ENCODE assay signal across 1 cellular context in the genomic region with DNA sequence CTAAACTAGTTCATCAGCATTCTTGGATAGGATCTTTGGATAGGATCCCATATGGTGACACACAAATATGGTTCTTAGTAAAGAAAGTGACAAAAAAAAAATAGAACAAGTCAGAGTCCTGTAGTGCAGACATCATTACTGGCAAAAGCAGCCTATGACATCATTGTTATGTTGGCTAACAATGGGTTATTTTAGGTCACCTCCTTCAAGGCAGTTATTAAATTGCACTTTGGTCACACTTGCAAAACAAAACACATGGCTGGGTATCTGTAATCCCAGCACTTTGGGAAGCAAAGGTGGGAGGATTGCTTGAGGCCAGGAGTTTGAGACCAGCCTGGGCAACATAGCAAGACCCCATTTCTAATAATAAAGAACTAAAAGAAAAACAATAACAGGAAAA.
TF ChIP-seq lines count a peak whose summit lies in the region.

No MANE protein-coding gene starts in this region.

TF ChIP-seq in HEK293, 187 proteins besides CTCF, POLR2A, EP300 and RAD21 (continued from another document and continues in another):
- TF ChIP-seq, protein P1, sequence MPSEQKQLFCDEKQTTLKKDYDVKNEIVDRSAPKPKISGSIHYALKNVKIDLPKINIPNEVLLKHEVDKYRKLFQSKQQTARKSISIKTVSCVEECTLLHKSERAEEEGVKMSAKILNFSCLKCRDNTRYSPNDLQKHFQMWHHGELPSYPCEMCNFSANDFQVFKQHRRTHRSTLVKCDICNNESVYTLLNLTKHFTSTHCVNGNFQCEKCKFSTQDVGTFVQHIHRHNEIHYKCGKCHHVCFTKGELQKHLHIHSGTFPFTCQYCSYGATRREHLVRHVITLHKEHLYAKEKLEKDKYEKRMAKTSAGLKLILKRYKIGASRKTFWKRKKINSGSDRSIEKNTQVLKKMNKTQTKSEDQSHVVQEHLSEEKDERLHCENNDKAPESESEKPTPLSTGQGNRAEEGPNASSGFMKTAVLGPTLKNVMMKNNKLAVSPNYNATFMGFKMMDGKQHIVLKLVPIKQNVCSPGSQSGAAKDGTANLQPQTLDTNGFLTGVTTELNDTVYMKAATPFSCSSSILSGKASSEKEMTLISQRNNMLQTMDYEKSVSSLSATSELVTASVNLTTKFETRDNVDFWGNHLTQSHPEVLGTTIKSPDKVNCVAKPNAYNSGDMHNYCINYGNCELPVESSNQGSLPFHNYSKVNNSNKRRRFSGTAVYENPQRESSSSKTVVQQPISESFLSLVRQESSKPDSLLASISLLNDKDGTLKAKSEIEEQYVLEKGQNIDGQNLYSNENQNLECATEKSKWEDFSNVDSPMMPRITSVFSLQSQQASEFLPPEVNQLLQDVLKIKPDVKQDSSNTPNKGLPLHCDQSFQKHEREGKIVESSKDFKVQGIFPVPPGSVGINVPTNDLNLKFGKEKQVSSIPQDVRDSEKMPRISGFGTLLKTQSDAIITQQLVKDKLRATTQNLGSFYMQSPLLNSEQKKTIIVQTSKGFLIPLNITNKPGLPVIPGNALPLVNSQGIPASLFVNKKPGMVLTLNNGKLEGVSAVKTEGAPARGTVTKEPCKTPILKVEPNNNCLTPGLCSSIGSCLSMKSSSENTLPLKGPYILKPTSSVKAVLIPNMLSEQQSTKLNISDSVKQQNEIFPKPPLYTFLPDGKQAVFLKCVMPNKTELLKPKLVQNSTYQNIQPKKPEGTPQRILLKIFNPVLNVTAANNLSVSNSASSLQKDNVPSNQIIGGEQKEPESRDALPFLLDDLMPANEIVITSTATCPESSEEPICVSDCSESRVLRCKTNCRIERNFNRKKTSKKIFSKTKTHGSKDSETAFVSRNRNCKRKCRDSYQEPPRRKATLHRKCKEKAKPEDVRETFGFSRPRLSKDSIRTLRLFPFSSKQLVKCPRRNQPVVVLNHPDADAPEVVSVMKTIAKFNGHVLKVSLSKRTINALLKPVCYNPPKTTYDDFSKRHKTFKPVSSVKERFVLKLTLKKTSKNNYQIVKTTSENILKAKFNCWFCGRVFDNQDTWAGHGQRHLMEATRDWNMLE (tag by site-specific recombination; conservative IDR thresholded peaks at IDR 0.05; ENCODE audit: low read depth), result 0 out of 2 replicates have a peak, but pooled peaks have one; percentile 33
- TF ChIP-seq SP2 (tag by site-specific recombination; IDR thresholded peaks at IDR 0.05) (peak; percentile 16; the same call in 1 of the 2 replicates), ZNF660 (tag by site-specific recombination; IDR thresholded peaks at IDR 0.05) (peak; percentile 32; the same call in 1 of the 2 replicates), ZNF843 (tag by site-specific recombination; IDR thresholded peaks at IDR 0.05) (peak; percentile 52; the same call in 1 of the 2 replicates), ZBTB17 (tag by site-specific recombination; IDR thresholded peaks at IDR 0.05) (peak; percentile 63; the same call in 1 of the 2 replicates), IKZF3 (tag by site-specific recombination; IDR thresholded peaks at IDR 0.05) (peak; percentile 35; the same call in 1 of the 2 replicates), ZNF121 (tag by site-specific recombination; IDR thresholded peaks at IDR 0.05) (peak; percentile 81), ZNF140 (tag by site-specific recombination; IDR thresholded peaks at IDR 0.05) (no peak), ZBTB8A (tag by site-specific recombination; IDR thresholded peaks at IDR 0.05) (no peak), ZNF23 (tag by site-specific recombination; IDR thresholded peaks at IDR 0.05; ENCODE audit: borderline replicate concordance) (no peak), ZNF558 (tag by site-specific recombination; IDR thresholded peaks at IDR 0.05) (no peak), BCL11A (tag by site-specific recombination; IDR thresholded peaks at IDR 0.05; ENCODE audit: low read depth) (0 out of 2 replicates have a peak, but pooled peaks have one; percentile 48), ZNF169 (tag by site-specific recombination; IDR thresholded peaks at IDR 0.05) (no peak), SP7 (tag by site-specific recombination; IDR thresholded peaks at IDR 0.05) (peak; percentile 90), SETDB1 (IDR thresholded peaks at IDR 0.05; ENCODE audit: insufficient read length, low read length) (no peak), FEZF1 (tag by site-specific recombination; IDR thresholded peaks at IDR 0.05) (peak; percentile 28), ZNF791 (tag by site-specific recombination; IDR thresholded peaks at IDR 0.05) (no peak), GLIS1 (tag by site-specific recombination; IDR thresholded peaks at IDR 0.05) (peak; percentile 16; the same call in 1 of the 2 replicates), ZBTB21 (tag by site-specific recombination; IDR thresholded peaks at IDR 0.05) (peak; percentile 87), KLF9 (tag by site-specific recombination; IDR thresholded peaks at IDR 0.05; ENCODE audit: low read depth) (peak; percentile 28; the same call in 1 of the 2 replicates), ZNF596 (tag by site-specific recombination; IDR thresholded peaks at IDR 0.05) (no peak), ZNF2 (tag by site-specific recombination; IDR thresholded peaks at IDR 0.05) (no peak), ZNF335 (tag by site-specific recombination; conservative IDR thresholded peaks at IDR 0.05) (0 out of 2 replicates have a peak, but pooled peaks have one; percentile 9), GFI1B (tag by site-specific recombination; IDR thresholded peaks at IDR 0.05) (no peak), ZNF426 (tag by site-specific recombination; IDR thresholded peaks at IDR 0.05) (no peak), WT1 (tag by site-specific recombination; IDR thresholded peaks at IDR 0.05) (peak; percentile 43; the same call in 1 of the 2 replicates), ZNF501 (tag by site-specific recombination; IDR thresholded peaks at IDR 0.05) (no peak)
- TF ChIP-seq, protein P2, sequence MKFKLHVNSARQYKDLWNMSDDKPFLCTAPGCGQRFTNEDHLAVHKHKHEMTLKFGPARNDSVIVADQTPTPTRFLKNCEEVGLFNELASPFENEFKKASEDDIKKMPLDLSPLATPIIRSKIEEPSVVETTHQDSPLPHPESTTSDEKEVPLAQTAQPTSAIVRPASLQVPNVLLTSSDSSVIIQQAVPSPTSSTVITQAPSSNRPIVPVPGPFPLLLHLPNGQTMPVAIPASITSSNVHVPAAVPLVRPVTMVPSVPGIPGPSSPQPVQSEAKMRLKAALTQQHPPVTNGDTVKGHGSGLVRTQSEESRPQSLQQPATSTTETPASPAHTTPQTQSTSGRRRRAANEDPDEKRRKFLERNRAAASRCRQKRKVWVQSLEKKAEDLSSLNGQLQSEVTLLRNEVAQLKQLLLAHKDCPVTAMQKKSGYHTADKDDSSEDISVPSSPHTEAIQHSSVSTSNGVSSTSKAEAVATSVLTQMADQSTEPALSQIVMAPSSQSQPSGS (tag by site-specific recombination; IDR thresholded peaks at IDR 0.05; ENCODE audit: low read depth), result peak; percentile 89
- TF ChIP-seq, protein P3, sequence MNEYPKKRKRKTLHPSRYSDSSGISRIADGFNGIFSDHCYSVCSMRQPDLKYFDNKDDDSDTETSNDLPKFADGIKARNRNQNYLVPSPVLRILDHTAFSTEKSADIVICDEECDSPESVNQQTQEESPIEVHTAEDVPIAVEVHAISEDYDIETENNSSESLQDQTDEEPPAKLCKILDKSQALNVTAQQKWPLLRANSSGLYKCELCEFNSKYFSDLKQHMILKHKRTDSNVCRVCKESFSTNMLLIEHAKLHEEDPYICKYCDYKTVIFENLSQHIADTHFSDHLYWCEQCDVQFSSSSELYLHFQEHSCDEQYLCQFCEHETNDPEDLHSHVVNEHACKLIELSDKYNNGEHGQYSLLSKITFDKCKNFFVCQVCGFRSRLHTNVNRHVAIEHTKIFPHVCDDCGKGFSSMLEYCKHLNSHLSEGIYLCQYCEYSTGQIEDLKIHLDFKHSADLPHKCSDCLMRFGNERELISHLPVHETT (tag by site-specific recombination; IDR thresholded peaks at IDR 0.05), result 0 out of 2 replicates have a peak, but pooled peaks have one; percentile 52
- TF ChIP-seq, protein P4, sequence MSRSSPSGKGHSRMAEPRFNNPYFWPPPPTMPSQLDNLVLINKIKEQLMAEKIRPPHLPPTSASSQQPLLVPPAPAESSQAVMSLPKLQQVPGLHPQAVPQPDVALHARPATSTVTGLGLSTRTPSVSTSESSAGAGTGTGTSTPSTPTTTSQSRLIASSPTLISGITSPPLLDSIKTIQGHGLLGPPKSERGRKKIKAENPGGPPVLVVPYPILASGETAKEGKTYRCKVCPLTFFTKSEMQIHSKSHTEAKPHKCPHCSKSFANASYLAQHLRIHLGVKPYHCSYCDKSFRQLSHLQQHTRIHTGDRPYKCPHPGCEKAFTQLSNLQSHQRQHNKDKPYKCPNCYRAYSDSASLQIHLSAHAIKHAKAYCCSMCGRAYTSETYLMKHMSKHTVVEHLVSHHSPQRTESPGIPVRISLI (tag by site-specific recombination; IDR thresholded peaks at IDR 0.05), result peak; percentile 96
- TF ChIP-seq, protein P5, sequence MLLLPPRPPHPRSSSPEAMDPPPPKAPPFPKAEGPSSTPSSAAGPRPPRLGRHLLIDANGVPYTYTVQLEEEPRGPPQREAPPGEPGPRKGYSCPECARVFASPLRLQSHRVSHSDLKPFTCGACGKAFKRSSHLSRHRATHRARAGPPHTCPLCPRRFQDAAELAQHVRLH (tag by site-specific recombination; IDR thresholded peaks at IDR 0.05), result 0 out of 2 replicates have a peak, but pooled peaks have one; percentile 12
- TF ChIP-seq, protein P6, sequence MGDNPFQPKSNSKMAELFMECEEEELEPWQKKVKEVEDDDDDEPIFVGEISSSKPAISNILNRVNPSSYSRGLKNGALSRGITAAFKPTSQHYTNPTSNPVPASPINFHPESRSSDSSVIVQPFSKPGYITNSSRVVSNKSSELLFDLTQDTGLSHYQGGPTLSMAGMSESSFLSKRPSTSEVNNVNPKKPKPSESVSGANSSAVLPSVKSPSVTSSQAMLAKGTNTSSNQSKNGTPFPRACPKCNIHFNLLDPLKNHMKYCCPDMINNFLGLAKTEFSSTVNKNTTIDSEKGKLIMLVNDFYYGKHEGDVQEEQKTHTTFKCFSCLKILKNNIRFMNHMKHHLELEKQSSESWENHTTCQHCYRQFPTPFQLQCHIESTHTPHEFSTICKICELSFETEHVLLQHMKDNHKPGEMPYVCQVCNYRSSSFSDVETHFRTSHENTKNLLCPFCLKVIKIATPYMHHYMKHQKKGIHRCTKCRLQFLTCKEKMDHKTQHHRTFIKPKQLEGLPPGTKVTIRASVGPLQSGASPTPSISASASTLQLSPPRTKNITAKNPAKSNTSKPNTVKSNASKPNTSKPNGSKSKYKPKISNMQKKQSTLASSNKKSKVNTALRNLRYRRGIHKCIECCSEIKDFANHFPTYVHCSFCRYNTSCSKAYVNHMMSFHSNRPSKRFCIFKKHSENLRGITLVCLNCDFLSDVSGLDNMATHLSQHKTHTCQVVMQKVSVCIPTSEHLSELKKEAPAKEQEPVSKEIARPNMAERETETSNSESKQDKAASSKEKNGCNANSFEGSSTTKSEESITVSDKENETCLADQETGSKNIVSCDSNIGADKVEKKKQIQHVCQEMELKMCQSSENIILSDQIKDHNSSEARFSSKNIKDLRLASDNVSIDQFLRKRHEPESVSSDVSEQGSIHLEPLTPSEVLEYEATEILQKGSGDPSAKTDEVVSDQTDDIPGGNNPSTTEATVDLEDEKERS (tag by site-specific recombination; IDR thresholded peaks at IDR 0.05), result no peak
- TF ChIP-seq, protein P7, sequence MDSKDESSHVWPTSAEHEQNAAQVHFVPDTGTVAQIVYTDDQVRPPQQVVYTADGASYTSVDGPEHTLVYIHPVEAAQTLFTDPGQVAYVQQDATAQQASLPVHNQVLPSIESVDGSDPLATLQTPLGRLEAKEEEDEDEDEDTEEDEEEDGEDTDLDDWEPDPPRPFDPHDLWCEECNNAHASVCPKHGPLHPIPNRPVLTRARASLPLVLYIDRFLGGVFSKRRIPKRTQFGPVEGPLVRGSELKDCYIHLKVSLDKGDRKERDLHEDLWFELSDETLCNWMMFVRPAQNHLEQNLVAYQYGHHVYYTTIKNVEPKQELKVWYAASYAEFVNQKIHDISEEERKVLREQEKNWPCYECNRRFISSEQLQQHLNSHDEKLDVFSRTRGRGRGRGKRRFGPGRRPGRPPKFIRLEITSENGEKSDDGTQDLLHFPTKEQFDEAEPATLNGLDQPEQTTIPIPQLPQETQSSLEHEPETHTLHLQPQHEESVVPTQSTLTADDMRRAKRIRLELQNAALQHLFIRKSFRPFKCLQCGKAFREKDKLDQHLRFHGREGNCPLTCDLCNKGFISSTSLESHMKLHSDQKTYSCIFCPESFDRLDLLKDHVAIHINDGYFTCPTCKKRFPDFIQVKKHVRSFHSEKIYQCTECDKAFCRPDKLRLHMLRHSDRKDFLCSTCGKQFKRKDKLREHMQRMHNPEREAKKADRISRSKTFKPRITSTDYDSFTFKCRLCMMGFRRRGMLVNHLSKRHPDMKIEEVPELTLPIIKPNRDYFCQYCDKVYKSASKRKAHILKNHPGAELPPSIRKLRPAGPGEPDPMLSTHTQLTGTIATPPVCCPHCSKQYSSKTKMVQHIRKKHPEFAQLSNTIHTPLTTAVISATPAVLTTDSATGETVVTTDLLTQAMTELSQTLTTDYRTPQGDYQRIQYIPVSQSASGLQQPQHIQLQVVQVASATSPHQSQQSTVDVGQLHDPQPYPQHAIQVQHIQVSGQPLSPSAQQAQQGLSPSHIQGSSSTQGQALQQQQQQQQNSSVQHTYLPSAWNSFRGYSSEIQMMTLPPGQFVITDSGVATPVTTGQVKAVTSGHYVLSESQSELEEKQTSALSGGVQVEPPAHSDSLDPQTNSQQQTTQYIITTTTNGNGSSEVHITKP (tag by site-specific recombination; IDR thresholded peaks at IDR 0.05), result 0 out of 2 replicates have a peak, but pooled peaks have one; percentile 20
- TF ChIP-seq, protein P8, sequence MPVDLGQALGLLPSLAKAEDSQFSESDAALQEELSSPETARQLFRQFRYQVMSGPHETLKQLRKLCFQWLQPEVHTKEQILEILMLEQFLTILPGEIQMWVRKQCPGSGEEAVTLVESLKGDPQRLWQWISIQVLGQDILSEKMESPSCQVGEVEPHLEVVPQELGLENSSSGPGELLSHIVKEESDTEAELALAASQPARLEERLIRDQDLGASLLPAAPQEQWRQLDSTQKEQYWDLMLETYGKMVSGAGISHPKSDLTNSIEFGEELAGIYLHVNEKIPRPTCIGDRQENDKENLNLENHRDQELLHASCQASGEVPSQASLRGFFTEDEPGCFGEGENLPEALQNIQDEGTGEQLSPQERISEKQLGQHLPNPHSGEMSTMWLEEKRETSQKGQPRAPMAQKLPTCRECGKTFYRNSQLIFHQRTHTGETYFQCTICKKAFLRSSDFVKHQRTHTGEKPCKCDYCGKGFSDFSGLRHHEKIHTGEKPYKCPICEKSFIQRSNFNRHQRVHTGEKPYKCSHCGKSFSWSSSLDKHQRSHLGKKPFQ (tag by site-specific recombination; IDR thresholded peaks at IDR 0.05), result no peak
- TF ChIP-seq, protein P9, sequence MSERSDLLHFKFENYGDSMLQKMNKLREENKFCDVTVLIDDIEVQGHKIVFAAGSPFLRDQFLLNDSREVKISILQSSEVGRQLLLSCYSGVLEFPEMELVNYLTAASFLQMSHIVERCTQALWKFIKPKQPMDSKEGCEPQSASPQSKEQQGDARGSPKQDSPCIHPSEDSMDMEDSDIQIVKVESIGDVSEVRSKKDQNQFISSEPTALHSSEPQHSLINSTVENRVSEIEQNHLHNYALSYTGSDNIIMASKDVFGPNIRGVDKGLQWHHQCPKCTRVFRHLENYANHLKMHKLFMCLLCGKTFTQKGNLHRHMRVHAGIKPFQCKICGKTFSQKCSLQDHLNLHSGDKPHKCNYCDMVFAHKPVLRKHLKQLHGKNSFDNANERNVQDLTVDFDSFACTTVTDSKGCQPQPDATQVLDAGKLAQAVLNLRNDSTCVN (tag by site-specific recombination; optimal IDR thresholded peaks at IDR 0.05), result no peak
